Comparison of ENCODE assay signal across 21 cellular contexts in genomic region chrX:50827996-50828395, GRCh38. TPM values are rescaled to one million over a fixed set of nuclear protein-coding genes. Genes with fewer than 3 reads are reported as not detected.
DNase-seq lines count a peak whose midpoint lies in the region; ATAC-seq and TF ChIP-seq lines count a peak whose summit lies in the region.
"Had no signal": no experiment of that assay in that cellular context is flagged by ENCODE, and none has a peak within 500 bp of the region (broad histone marks: within the 10 kb centered on the region; RNA-seq: fewer than 3 reads in every experiment).

No MANE protein-coding gene starts in this region.

- peak; percentile 97 for ATAC-seq in RWPE2 (ENCODE audit: low read depth)
- ATAC-seq in HG02571 (IDR thresholded peaks at IDR 0.05; ENCODE audit: unreplicated experiment) = no peak

- H3K4me1 Mint-ChIP-seq in type B pancreatic cell (ENCODE audit: unreplicated experiment) = no peaks in the 10 kb centered on the region
- H3K4me1 Mint-ChIP-seq: activated B cell treated with CpG ODN at 0.5 μM for 24 hours; activated naive CD8-positive, alpha-beta T cell treated with anti-CD3 and anti-CD28 coated beads, Interleukin-2, amount 10 ng/mL, durations not matched to agents 7 days and 5 days; B cell had no signal

- H3K9me3 ChIP-seq in RWPE2 (ENCODE audit: severe bottlenecking) = no peaks in the 10 kb centered on the region
- H3K9me3 ChIP-seq in tibial artery = no peaks in the 10 kb centered on the region
- H3K9me3 ChIP-seq: esophagus muscularis mucosa had no signal

- no peaks in the 10 kb centered on the region for H3K36me3 Mint-ChIP-seq in type B pancreatic cell
- H3K36me3 Mint-ChIP-seq: activated naive CD8-positive, alpha-beta T cell treated with anti-CD3 and anti-CD28 coated beads, Interleukin-2, amount 10 ng/mL, durations not matched to agents 7 days and 5 days had no signal

- H3K27ac ChIP-seq in RWPE2 (ENCODE audit: poor library complexity, severe bottlenecking) (no peak overlapping the region), tibial artery (no peak overlapping the region)
- H3K27ac ChIP-seq: esophagus muscularis mucosa had no signal

- TF ChIP-seq CTCF in RWPE2 (IDR thresholded peaks at IDR 0.05; ENCODE audit: poor library complexity, severe bottlenecking) (no peak), fibroblast of mammary gland (conservative IDR thresholded peaks at IDR 0.05; ENCODE audit: control insufficient read depth, insufficient read depth, low read depth, low read length) (no peak), type B pancreatic cell (conservative IDR thresholded peaks at IDR 0.05) (no peak), tibial artery (IDR thresholded peaks at IDR 0.05) (no peak)

- H3K4me3 Mint-ChIP-seq in type B pancreatic cell = no peak overlapping the region
- H3K4me3 Mint-ChIP-seq: activated B cell treated with CpG ODN at 0.5 μM for 24 hours; activated naive CD8-positive, alpha-beta T cell treated with anti-CD3 and anti-CD28 coated beads, Interleukin-2, amount 10 ng/mL, durations not matched to agents 7 days and 5 days; activated T-helper 1 cell treated with anti-CD3 and anti-CD28 coated beads, Interleukin-12 subunit alpha, Interleukin-12 subunit beta, Interleukin-2, Interleukin-4 antibody, amounts not matched to agents 30 ng/mL and 10 ng/mL and 1 ng/mL, durations not matched to agents 14 hours and 24 hours and 36 hours; B cell had no signal

- no peaks in the 10 kb centered on the region for H3K9me3 Mint-ChIP-seq in type B pancreatic cell
- H3K9me3 Mint-ChIP-seq: activated B cell treated with CpG ODN at 0.5 μM for 24 hours; activated naive CD8-positive, alpha-beta T cell treated with anti-CD3 and anti-CD28 coated beads, Interleukin-2, amount 10 ng/mL, durations not matched to agents 7 days and 5 days; activated T-helper 1 cell treated with anti-CD3 and anti-CD28 coated beads, Interleukin-12 subunit alpha, Interleukin-12 subunit beta, Interleukin-2, Interleukin-4 antibody, amounts not matched to agents 30 ng/mL and 10 ng/mL and 1 ng/mL, durations not matched to agents 14 hours and 24 hours and 36 hours had no signal

- H3K4me3 ChIP-seq in RWPE2 (ENCODE audit: severe bottlenecking) (no peak overlapping the region), fibroblast of mammary gland (ENCODE audit: control insufficient read depth, low read depth, low read length) (no peak overlapping the region), tibial artery (no peak overlapping the region)
- H3K4me3 ChIP-seq: esophagus muscularis mucosa had no signal

- H3K4me1 ChIP-seq in RWPE2 (ENCODE audit: insufficient read depth, poor library complexity, severe bottlenecking) (peaks cover 4% of the 10 kb centered on the region), tibial artery (no peaks in the 10 kb centered on the region)
- H3K4me1 ChIP-seq: esophagus muscularis mucosa had no signal

- no peaks in the 10 kb centered on the region for H3K27me3 Mint-ChIP-seq in type B pancreatic cell
- H3K27me3 Mint-ChIP-seq: activated B cell treated with CpG ODN at 0.5 μM for 24 hours, B cell, progenitor cell of endocrine pancreas had no signal

- no peaks in the 10 kb centered on the region for H3K27me3 ChIP-seq in RWPE2 (ENCODE audit: insufficient read depth, poor library complexity, severe bottlenecking)
- no peaks in the 10 kb centered on the region for H3K27me3 ChIP-seq in tibial artery
- H3K27me3 ChIP-seq: esophagus muscularis mucosa had no signal

- intact Hi-C loops in tibial artery (cut with DNase I; ENCODE audit: low total_unique reads) = no loop called here

- H3K36me3 ChIP-seq in RWPE2 (ENCODE audit: low read depth) (no peaks in the 10 kb centered on the region), tibial artery (no peaks in the 10 kb centered on the region)
- H3K36me3 ChIP-seq: esophagus muscularis mucosa had no signal

- H3K27ac Mint-ChIP-seq in type B pancreatic cell = peak overlapping the region; percentile 49
- H3K27ac Mint-ChIP-seq: activated B cell treated with CpG ODN at 0.5 μM for 24 hours; activated naive CD8-positive, alpha-beta T cell treated with anti-CD3 and anti-CD28 coated beads, Interleukin-2, amount 10 ng/mL, durations not matched to agents 7 days and 5 days; activated T-helper 1 cell treated with anti-CD3 and anti-CD28 coated beads, Interleukin-12 subunit alpha, Interleukin-12 subunit beta, Interleukin-2, Interleukin-4 antibody, amounts not matched to agents 30 ng/mL and 10 ng/mL and 1 ng/mL, durations not matched to agents 14 hours and 24 hours and 36 hours; B cell; progenitor cell of endocrine pancreas had no signal

- DNase-seq in HPDE6-E6E7 (ENCODE audit: extremely low spot score) = peak; percentile 49
- peak; percentile 46 for DNase-seq in RWPE2 (ENCODE audit: low spot score)
- peak; percentile 49 for DNase-seq in fibroblast of mammary gland (ENCODE audit: low read depth)
- no peak for DNase-seq in type B pancreatic cell (ENCODE audit: extremely low spot score, unreplicated experiment)
- no peak for DNase-seq in activated effector memory CD4-positive, alpha-beta T cell treated with Interleukin-2 at 50 U/mL for 16 hours
- no peak for DNase-seq in tibial artery
- DNase-seq: activated B cell treated with CpG ODN at 0.5 μM for 24 hours; activated CD8-positive, alpha-beta memory T cell treated with anti-CD3 and anti-CD28 coated beads for 24 hours; activated naive CD8-positive, alpha-beta T cell treated with anti-CD3 and anti-CD28 coated beads, Interleukin-2, amount 10 ng/mL, durations not matched to agents 7 days and 5 days; midbrain; MM.1S; NCI-H1694; NCI-H226; SIG-M5; stimulated activated CD4-positive, alpha-beta T cell treated with anti-CD3 and anti-CD28 coated beads, Interleukin-4, amount 100 ng/mL, for 4 hours had no signal

RNA-seq across cellular contexts. Expression of gene SHROOM4, which starts 14.0 kb away (rescaled TPM):
- total RNA-seq in type B pancreatic cell (ENCODE audit: low replicate concordance) = 3.9 and 13.3 TPM in 2 replicates
- total RNA-seq: activated B cell treated with CpG ODN at 0.5 μM for 24 hours; activated naive CD8-positive, alpha-beta T cell treated with anti-CD3 and anti-CD28 coated beads, Interleukin-2, amount 10 ng/mL, durations not matched to agents 7 days and 5 days; activated T-helper 1 cell treated with anti-CD3 and anti-CD28 coated beads, Interleukin-12 subunit alpha, Interleukin-12 subunit beta, Interleukin-2, Interleukin-4 antibody, amounts not matched to agents 30 ng/mL and 10 ng/mL and 1 ng/mL, durations not matched to agents 14 hours and 24 hours and 36 hours; B cell; T-helper 1 cell treated with Interleukin-12 subunit alpha and Interleukin-12 subunit beta and Interleukin-4 antibody, amounts not matched to agents 30 ng/mL and 1 ng/mL, for 36 hours had no signal

Comparison
In these comparisons a context has a peak if more than half of its experiments do, and no peak if none do; other contexts are left out.
1. DNase-seq: peak in HPDE6-E6E7 (single experiment), RWPE2 (single experiment) and fibroblast of mammary gland (single experiment); none in type B pancreatic cell (single experiment), activated effector memory CD4-positive, alpha-beta T cell treated with Interleukin-2 at 50 U/mL for 16 hours (single experiment) and tibial artery (0 of 2).